In the genomic region with DNA sequence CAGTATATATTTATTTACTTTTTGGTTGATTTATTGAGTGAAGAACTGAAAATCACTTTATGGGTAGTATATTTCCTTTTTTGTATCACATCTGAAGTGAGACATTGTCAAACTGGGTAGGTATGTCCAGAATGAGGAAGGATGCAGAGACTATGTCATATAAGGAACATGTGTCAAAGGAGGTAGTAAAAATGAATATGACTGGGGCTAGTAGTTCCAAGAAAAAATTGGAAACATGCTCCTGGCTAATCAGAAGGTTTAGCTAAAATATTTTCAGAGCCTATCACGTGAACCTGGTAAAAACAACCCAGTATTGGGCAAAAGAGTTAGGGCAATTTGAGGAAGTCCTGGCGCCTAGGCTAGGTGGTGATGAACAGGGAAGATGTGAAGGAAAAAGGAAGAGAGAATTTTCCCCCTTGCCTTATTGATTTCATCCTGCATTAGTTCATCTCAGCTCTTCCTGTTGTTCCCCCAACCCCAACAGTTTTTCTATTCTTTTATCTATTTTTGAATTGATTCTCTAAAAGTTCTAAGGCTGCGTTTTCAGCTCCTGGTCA, we compare ENCODE assay signal across 27 cellular contexts. TPM values are rescaled to one million over a fixed set of nuclear protein-coding genes. Genes with fewer than 3 reads are reported as not detected.
A peak's percentile ranks its signal among the peaks of the same experiment; 100 is the strongest.
DNase-seq lines count a peak whose midpoint lies in the region; ATAC-seq and TF ChIP-seq lines count a peak whose summit lies in the region.
"Had no signal": no experiment of that assay in that cellular context is flagged by ENCODE, and none has a peak within 500 bp of the region (broad histone marks: within the 10 kb centered on the region; RNA-seq: fewer than 3 reads in every experiment).

No MANE protein-coding gene starts in this region.

- H3K9me3 ChIP-seq in OCI-LY3 (ENCODE audit: insufficient read depth, low read length) (no peaks in the 10 kb centered on the region), mucosa of descending colon (no peaks in the 10 kb centered on the region), T-helper 17 cell (ENCODE audit: control insufficient read depth, low read length, poor library complexity, severe bottlenecking) (no peaks in the 10 kb centered on the region)
- H3K9me3 ChIP-seq: SJSA1 had no signal

- H3K4me3 ChIP-seq in OCI-LY3 (ENCODE audit: low read length) (peak overlapping the region; percentile 12; the same call in 1 of the 2 replicates), mucosa of descending colon (no peak overlapping the region)
- H3K4me3 ChIP-seq: dorsolateral prefrontal cortex, left ventricle myocardium inferior, SJSA1 had no signal

- ATAC-seq in GM19351 (IDR thresholded peaks at IDR 0.05; ENCODE audit: unreplicated experiment) (peak; percentile 27), mucosa of descending colon (peak; percentile 42), GM19452 (IDR thresholded peaks at IDR 0.05; ENCODE audit: unreplicated experiment) (no peak), T-helper 17 cell (no peak)
- ATAC-seq: activated CD8-positive, alpha-beta T cell treated with anti-CD3 and anti-CD28 coated beads, Interleukin-2, amount 10 ng/mL, durations not matched to agents 7 days and 5 days; activated T-cell treated with anti-CD3 and anti-CD28 coated beads, Interleukin-2, amount 50 U/mL, for 4 hours; Panc1; WTC11 had no signal

- H3K4me1 Mint-ChIP-seq in CD14-positive monocyte (peaks cover 56% of the 10 kb centered on the region), progenitor cell of endocrine pancreas (ENCODE audit: low read depth) (no peaks in the 10 kb centered on the region), T-helper 17 cell (no peaks in the 10 kb centered on the region)
- H3K4me1 Mint-ChIP-seq: CD4-positive, alpha-beta memory T cell; mesothelial cell of epicardium; nephron progenitor cell; WTC11 had no signal

- peaks cover 69% of the 10 kb centered on the region for H3K79me2 ChIP-seq in OCI-LY3 (ENCODE audit: low read length)

- peak overlapping the region; percentile 47 for H3K4me2 ChIP-seq in OCI-LY3 (ENCODE audit: low read length)

- H2AFZ ChIP-seq in OCI-LY3 (ENCODE audit: low read depth, low read length) = no peak overlapping the region

- H3K27me3 ChIP-seq in OCI-LY3 (ENCODE audit: low read depth, low read length) = no peaks in the 10 kb centered on the region
- H3K27me3 ChIP-seq: dorsolateral prefrontal cortex had no signal

- H3K4me3 Mint-ChIP-seq in CD14-positive monocyte (peak overlapping the region in 1 of 2 donors; percentile 26), progenitor cell of endocrine pancreas (ENCODE audit: low read depth) (no peak overlapping the region), T-helper 17 cell (no peak overlapping the region)
- H3K4me3 Mint-ChIP-seq: activated CD8-positive, alpha-beta T cell treated with anti-CD3 and anti-CD28 coated beads, Interleukin-2, amount 10 ng/mL, durations not matched to agents 7 days and 5 days; activated T-cell treated with anti-CD3 and anti-CD28 coated beads, Interleukin-2, amount 50 U/mL, for 4 hours; CD4-positive, alpha-beta memory T cell; mesothelial cell of epicardium; nephron progenitor cell; WTC11 had no signal

- H3K9ac ChIP-seq in OCI-LY3 (ENCODE audit: low read length) = peak overlapping the region; percentile 81

- intact Hi-C loops in CD14-positive monocyte (cut with micrococcal nuclease) (no loop called here), mucosa of descending colon (cut with DNase I, micrococcal nuclease) (no loop called here)

- H3K36me3 ChIP-seq in OCI-LY3 (replicated peaks; ENCODE audit: low read depth, low read length) (peaks cover 8% of the 10 kb centered on the region), mucosa of descending colon (ENCODE audit: low read depth) (no peaks in the 10 kb centered on the region)
- H3K36me3 ChIP-seq: left ventricle myocardium inferior, SJSA1 had no signal

- no peaks in the 10 kb centered on the region for H4K20me1 ChIP-seq in OCI-LY3 (ENCODE audit: insufficient read depth, low read length)

- no peak for TF ChIP-seq CTCF in CD14-positive monocyte (IDR thresholded peaks at IDR 0.05)
- TF ChIP-seq CTCF in OCI-LY3 (IDR thresholded peaks at IDR 0.05; ENCODE audit: low read depth, low read length) = no peak
- TF ChIP-seq CTCF in mucosa of descending colon (IDR thresholded peaks at IDR 0.05) = no peak
- no peak for TF ChIP-seq CTCF in progenitor cell of endocrine pancreas (IDR thresholded peaks at IDR 0.05; ENCODE audit: unreplicated experiment)

- H3K9me3 Mint-ChIP-seq in CD14-positive monocyte (peaks cover 0 to 5% (median 3%) of the 10 kb centered on the region in 7 donors), progenitor cell of endocrine pancreas (ENCODE audit: low read depth) (peaks cover 3% of the 10 kb centered on the region)
- H3K9me3 Mint-ChIP-seq: activated T-cell treated with anti-CD3 and anti-CD28 coated beads, Interleukin-2, amount 50 U/mL, for 4 hours had no signal

- H3K27ac Mint-ChIP-seq in CD14-positive monocyte (peak overlapping the region; percentile 83 to 94 (median 88)), progenitor cell of endocrine pancreas (no peak overlapping the region), T-helper 17 cell (no peak overlapping the region)
- H3K27ac Mint-ChIP-seq: activated CD8-positive, alpha-beta T cell treated with anti-CD3 and anti-CD28 coated beads, Interleukin-2, amount 10 ng/mL, durations not matched to agents 7 days and 5 days; CD4-positive, alpha-beta memory T cell; mesothelial cell of epicardium; WTC11 had no signal

- peak overlapping the region; percentile 100 for H3K27ac ChIP-seq in OCI-LY3 (ENCODE audit: low read length)
- H3K27ac ChIP-seq: left ventricle myocardium inferior, SJSA1 had no signal

- H3K4me1 ChIP-seq in OCI-LY3 (ENCODE audit: low read length) (peaks cover 76% of the 10 kb centered on the region), mucosa of descending colon (ENCODE audit: low read depth) (no peaks in the 10 kb centered on the region)
- H3K4me1 ChIP-seq: SJSA1 had no signal

- no peak for DNase-seq in CD14-positive monocyte (ENCODE audit: low spot score)
- DNase-seq in mucosa of descending colon = no peak
- no peak for DNase-seq in NCI-H1092 treated with DMSO at 0.1 percent for 48 hours (lab: John Stamatoyannopoulos, UW)
- no peak for DNase-seq in progenitor cell of endocrine pancreas (ENCODE audit: low spot score, unreplicated experiment)
- DNase-seq in T-helper 17 cell = no peak
- DNase-seq: activated CD8-positive, alpha-beta T cell treated with anti-CD3 and anti-CD28 coated beads, Interleukin-2, amount 10 ng/mL, durations not matched to agents 7 days and 5 days; activated naive CD4-positive, alpha-beta T cell treated with anti-CD3 and anti-CD28 coated beads, Interleukin-2, amount 50 U/mL, for 16 hours; activated T-cell treated with anti-CD3 and anti-CD28 coated beads, Interleukin-2, amount 50 U/mL, for 4 hours; CD4-positive, alpha-beta memory T cell; central memory CD4-positive, alpha-beta T cell; DMS 273 treated with DMSO at 0.1 percent for 48 hours; dorsolateral prefrontal cortex; Karpas-422; left ventricle myocardium inferior; NCI-H1105; NCI-H2081; NCI-H345; NCI-H774; nephron progenitor cell; posterior cingulate gyrus had no signal

- H3K36me3 Mint-ChIP-seq in CD14-positive monocyte = peaks cover 42 to 57% of the 10 kb centered on the region in 2 donors
- no peaks in the 10 kb centered on the region for H3K36me3 Mint-ChIP-seq in progenitor cell of endocrine pancreas (ENCODE audit: insufficient read depth)
- peaks cover 3% of the 10 kb centered on the region for H3K36me3 Mint-ChIP-seq in T-helper 17 cell (ENCODE audit: low read depth)
- H3K36me3 Mint-ChIP-seq: CD4-positive, alpha-beta memory T cell; mesothelial cell of epicardium had no signal

- H3K27me3 Mint-ChIP-seq in CD14-positive monocyte (ENCODE audit: low read depth in 3 of 3) (no peaks in the 10 kb centered on the region), progenitor cell of endocrine pancreas (peaks cover 9% of the 10 kb centered on the region), T-helper 17 cell (peaks cover 47% of the 10 kb centered on the region)

RNA-seq across cellular contexts. Expression of a gene that starts 26.4 kb away (rescaled TPM):
- 10 to 100 TPM; 70.4 to 71.1 TPM for polyA plus RNA-seq in CD14-positive monocyte
- total RNA-seq in mucosa of descending colon (10 to 100 TPM in 1 of 3 donors, 1 to 10 TPM in 2; 7.1 to 20.3 (median 7.2) TPM), progenitor cell of endocrine pancreas (0.29 TPM in 1 of 2 replicates, not detected in the other), T-helper 17 cell (10 to 100 TPM in 1 of 2 donors, 1 to 10 TPM in 1; 5.4 to 13.8 TPM)
- total RNA-seq: SJSA1 had no signal

Comparison
In these comparisons a context has a peak if more than half of its experiments do, and no peak if none do; other contexts are left out.
1. H3K27ac Mint-ChIP-seq: peak in CD14-positive monocyte (7 of 7); none in progenitor cell of endocrine pancreas (single experiment) and T-helper 17 cell (single experiment).
2. ATAC-seq: peak in GM19351 (single experiment) and mucosa of descending colon (single experiment); none in GM19452 (single experiment) and T-helper 17 cell (single experiment).